ENCODE assay signal across 8 cellular contexts in the genomic region with DNA sequence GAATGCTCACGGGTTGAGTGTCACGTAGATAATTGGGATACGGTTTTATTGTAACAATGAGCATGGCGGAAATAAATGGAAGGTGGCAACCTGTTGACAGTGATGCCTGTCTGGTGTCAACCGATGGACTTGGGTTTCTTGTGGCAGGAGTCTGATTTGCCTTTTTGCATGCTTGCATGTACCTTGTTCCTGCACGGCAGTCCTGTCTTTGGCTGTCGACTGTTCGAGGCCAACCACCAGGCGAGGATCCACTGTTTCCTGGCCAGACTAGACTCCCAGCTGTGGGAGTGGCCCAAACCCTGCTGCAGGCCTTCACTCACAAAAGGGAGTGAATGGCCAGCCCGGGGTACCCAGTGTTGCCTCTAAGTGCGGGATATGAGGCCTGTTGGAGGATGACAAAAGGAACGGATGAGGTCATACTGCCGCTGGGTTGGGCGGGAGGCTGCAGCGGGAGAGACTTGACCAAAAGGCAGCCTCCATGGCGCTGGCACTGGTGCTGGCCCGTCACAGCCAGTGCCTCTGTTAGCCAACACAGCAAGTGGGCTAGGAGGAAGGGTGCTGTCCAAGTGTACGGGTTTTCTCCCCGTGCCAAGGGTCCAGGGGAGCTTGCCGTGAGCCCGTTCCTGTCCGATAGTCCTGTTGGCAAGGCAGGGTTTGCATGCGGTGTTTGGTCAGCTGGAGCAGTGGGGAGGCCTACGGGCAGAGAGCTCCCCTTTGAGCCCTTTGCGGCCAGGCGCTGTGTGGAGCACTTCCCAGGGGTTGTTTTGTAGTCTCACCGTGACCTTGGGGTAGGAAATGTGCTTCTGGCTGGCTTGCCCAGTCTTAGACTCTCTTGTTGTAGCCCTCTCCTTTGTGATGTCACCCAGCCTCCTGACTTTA. TPM values are rescaled to one million over a fixed set of nuclear protein-coding genes. Genes with fewer than 3 reads are reported as not detected.
A peak's percentile ranks its signal among the peaks of the same experiment; 100 is the strongest.
DNase-seq lines count a peak whose midpoint lies in the region; ATAC-seq, FAIRE-seq and TF ChIP-seq lines count a peak whose summit lies in the region.

No MANE protein-coding gene starts in this region.

- peak overlapping the region; percentile 98 for H3K27ac ChIP-seq in CD8-positive, alpha-beta memory T cell (ENCODE audit: low read depth, low read length)
- H3K27ac ChIP-seq in H1 (ENCODE audit: low read depth, low read length) (peak overlapping the region; percentile 79), upper lobe of left lung (peak overlapping the region; percentile 81 to 91 (median 90))

- H2AFZ ChIP-seq in H1 (ENCODE audit: low read length): no peak overlapping the region

- H4K8ac ChIP-seq in H1 (ENCODE audit: extremely low read depth, insufficient read depth, low read length): peak overlapping the region; percentile 94

- no peaks in the 10 kb centered on the region for H3K9me3 Mint-ChIP-seq in CD8-positive, alpha-beta memory T cell
- no peaks in the 10 kb centered on the region for H3K9me3 Mint-ChIP-seq in HFFc6
- no peaks in the 10 kb centered on the region for H3K9me3 Mint-ChIP-seq in mesothelial cell of epicardium

- H2BK15ac ChIP-seq in H1 (ENCODE audit: low read length): 0 out of 2 replicates have a peak overlapping the region, but pooled peaks have one; percentile 74

- no peak overlapping the region for H2BK120ac ChIP-seq in H1 (replicated peaks; ENCODE audit: low read depth, low read length)

- H3K18ac ChIP-seq in H1 (ENCODE audit: extremely low read depth, low read length): peak overlapping the region; percentile 78; the same call in 1 of the 2 replicates

- 32% methylated on average over 27 of the region's 27 CpGs; no CpG with 5 or more reads in 1 of the 2 experiments for WGBS in H1 (ENCODE audit: extremely low coverage in 1 of 2, insufficient coverage in 1 of 2, insufficient read length in 1 of 2, insufficient replicate concordance in 2 of 2, low coverage in 1 of 2, low lambda C conversion rate in 2 of 2, missing lambda C conversion rate in 1 of 2), 2 experiments
- WGBS in upper lobe of left lung, 2 donors: 27 to 31% methylated on average over 16 to 27 of the region's 27 CpGs

- H3K23ac ChIP-seq in H1 (ENCODE audit: insufficient read length): no peak overlapping the region

- peaks cover 23% of the 10 kb centered on the region for H3K79me1 ChIP-seq in H1 (ENCODE audit: low read depth, low read length)

- TF ChIP-seq POLR2A in H1 (IDR thresholded peaks at IDR 0.05; ENCODE audit: control extremely low read depth in 1 of 2, low read depth in 2 of 2, low read length in 2 of 2) (peak; percentile 27 to 79), upper lobe of left lung (IDR thresholded peaks at IDR 0.05) (no peak)

- peak overlapping the region; percentile 92 for H3K4me3 ChIP-seq in CD8-positive, alpha-beta memory T cell (ENCODE audit: low read length)
- H3K4me3 ChIP-seq in H1 (ENCODE audit: extremely low read depth in 1 of 4, insufficient read depth in 2 of 4, low read depth in 3 of 4, low read length in 4 of 4) (peak overlapping the region; percentile 81 to 99 (median 92)), upper lobe of left lung (peak overlapping the region; percentile 50 to 98 (median 83))

- peaks cover 0 to 14% (median 2%) of the 10 kb centered on the region in 3 donors for H3K36me3 Mint-ChIP-seq in CD8-positive, alpha-beta memory T cell
- H3K36me3 Mint-ChIP-seq in HFFc6 (ENCODE audit: low read depth) (peaks cover 9% of the 10 kb centered on the region; the same call in 1 of the 2 replicates), mesothelial cell of epicardium (no peaks in the 10 kb centered on the region)

- no peak overlapping the region for H2BK20ac ChIP-seq in H1 (ENCODE audit: low read length)

- H2AK5ac ChIP-seq in H1 (ENCODE audit: low read depth, low read length): peak overlapping the region; percentile 98

- peak overlapping the region; percentile 87 to 99 for H3K4me2 ChIP-seq in H1 (ENCODE audit: insufficient read depth in 1 of 2, low read depth in 2 of 2, low read length in 2 of 2)

- peak overlapping the region; percentile 67 to 98 (median 96) for H3K9ac ChIP-seq in H1 (replicated peaks in 1 of 4; ENCODE audit: extremely low read depth in 1 of 4, low read depth in 3 of 4, low read length in 3 of 4)

- H3K9me3 ChIP-seq in CD8-positive, alpha-beta memory T cell (ENCODE audit: low read length): no peaks in the 10 kb centered on the region
- H3K9me3 ChIP-seq in H1 (ENCODE audit: insufficient read depth in 2 of 2, low read depth in 1 of 2, low read length in 1 of 2) (no peaks in the 10 kb centered on the region), upper lobe of left lung (no peaks in the 10 kb centered on the region)

- POLR2A ChIA-PET in CD8-positive, alpha-beta memory T cell (lab: Charles Lee): interaction anchor here (0.7 kb wide), 1 partner anchor 60 kb away, joined by 3 read pairs; no protein-coding TSS in a partner anchor
- POLR2A ChIA-PET in H1 (lab: Charles Lee; ENCODE audit: partially characterized antibody): interaction anchor here (0.7 to 29.4 kb wide), 12 partner anchors 10 to 190 kb away, joined by 3 to 598 read pairs (median 3); a partner anchor contains a TSS

- peak overlapping the region; percentile 74 to 93 (median 85) for H3K4me3 Mint-ChIP-seq in CD8-positive, alpha-beta memory T cell
- H3K4me3 Mint-ChIP-seq in HFFc6 (peak overlapping the region; percentile 98), mesothelial cell of epicardium (peak overlapping the region; percentile 86)

- no peak for FAIRE-seq in H1 (lab: Jason Lieb, UNC)

- TF ChIP-seq EP300 in H1 (IDR thresholded peaks at IDR 0.05; ENCODE audit: borderline replicate concordance in 1 of 2, low read depth in 2 of 2, low read length in 2 of 2) (no peak), upper lobe of left lung (IDR thresholded peaks at IDR 0.05) (no peak)

- CTCF ChIA-PET in CD8-positive, alpha-beta memory T cell (lab: Charles Lee): interaction anchor here (1.0 to 2.8 kb wide), 2 partner anchors 11 to 36 kb away, joined by 3 to 9 read pairs; a partner anchor contains a TSS
- CTCF ChIA-PET in H1 (lab: Charles Lee; ENCODE audit: partially characterized antibody): interaction anchor here (0.7 to 3.0 kb wide), 4 partner anchors 20 to 119 kb away, joined by 3 to 9 read pairs (median 4); no protein-coding TSS in a partner anchor

- no peak overlapping the region for H2BK12ac ChIP-seq in H1 (ENCODE audit: low read depth, low read length)

- H2BK5ac ChIP-seq in H1 (ENCODE audit: low read depth, low read length): peak overlapping the region; percentile 89

- H3K27ac Mint-ChIP-seq in CD8-positive, alpha-beta memory T cell: peak overlapping the region; percentile 36 to 96 (median 89)
- H3K27ac Mint-ChIP-seq in HFFc6 (peak overlapping the region; percentile 97), mesothelial cell of epicardium (peak overlapping the region; percentile 98)

- ATAC-seq in upper lobe of left lung (ENCODE audit: low FRiP score in 2 of 2) (peak in 1 of 2 donors; percentile 21), GM21576 (IDR thresholded peaks at IDR 0.05; ENCODE audit: unreplicated experiment) (no peak), HG03460 (IDR thresholded peaks at IDR 0.05; ENCODE audit: unreplicated experiment) (no peak)

- H4K5ac ChIP-seq in H1 (ENCODE audit: insufficient read length, low read depth, low read length): peak overlapping the region; percentile 66

- peak overlapping the region; percentile 46 for H3K4ac ChIP-seq in H1 (replicated peaks; ENCODE audit: insufficient read length, low read depth, low read length)

- peaks cover 44 to 57% (median 48%) of the 10 kb centered on the region in 3 donors for H3K4me1 Mint-ChIP-seq in CD8-positive, alpha-beta memory T cell
- peaks cover 41% of the 10 kb centered on the region for H3K4me1 Mint-ChIP-seq in HFFc6 (ENCODE audit: low read depth)
- H3K4me1 Mint-ChIP-seq in mesothelial cell of epicardium: peaks cover 52% of the 10 kb centered on the region

- H4K91ac ChIP-seq in H1 (replicated peaks; ENCODE audit: insufficient read length, low read length): peak overlapping the region; percentile 22

- TF ChIP-seq CTCF in HFFc6 (IDR thresholded peaks at IDR 0.05) (no peak), H1 (IDR thresholded peaks at IDR 0.05; ENCODE audit: control extremely low read depth in 1 of 3, insufficient read depth in 1 of 3, low read depth in 1 of 3, low read length in 3 of 3) (no peak), mesothelial cell of epicardium (IDR thresholded peaks at IDR 0.05; ENCODE audit: unreplicated experiment) (no peak), upper lobe of left lung (IDR thresholded peaks at IDR 0.05) (no peak)

- H3K79me2 ChIP-seq in H1 (ENCODE audit: control insufficient read depth in 1 of 2, insufficient read depth in 2 of 2, low read length in 2 of 2): peaks cover 27 to 57% of the 10 kb centered on the region in 2 experiments

- H3K14ac ChIP-seq in H1 (ENCODE audit: insufficient read length): no peak overlapping the region

- peaks cover 40% of the 10 kb centered on the region for H3K4me1 ChIP-seq in CD8-positive, alpha-beta memory T cell (ENCODE audit: insufficient read depth, low read length)
- H3K4me1 ChIP-seq in H1 (replicated peaks in 1 of 4; ENCODE audit: control insufficient read depth in 3 of 4, insufficient read depth in 4 of 4, low read length in 3 of 4) (peaks cover 3 to 19% (median 11%) of the 10 kb centered on the region in 4 experiments), upper lobe of left lung (peaks cover 39 to 53% (median 49%) of the 10 kb centered on the region in 4 donors)

- peaks cover 0 to 1% of the 10 kb centered on the region in 2 donors for H3K27me3 Mint-ChIP-seq in CD8-positive, alpha-beta memory T cell
- H3K27me3 Mint-ChIP-seq in HFFc6 (ENCODE audit: insufficient read depth) (peaks cover 3% of the 10 kb centered on the region; the same call in 1 of the 2 replicates), mesothelial cell of epicardium (ENCODE audit: low read depth) (no peaks in the 10 kb centered on the region)

- DNase-seq in CD8-positive, alpha-beta memory T cell: no peak
- DNase-seq in HFFc6: peak; percentile 64
- peak; percentile 10 for DNase-seq in SW480 (ENCODE audit: low spot score)
- DNase-seq in H1 (ENCODE audit: low read depth in 1 of 2, low spot score in 2 of 2): peak in 1 of 2 experiments; percentile 31
- no peak for DNase-seq in mesothelial cell of epicardium (ENCODE audit: low spot score in 2 of 2, unreplicated experiment in 2 of 2)
- DNase-seq in upper lobe of left lung: peak in 1 of 2 donors; percentile 32

- peaks cover 6% of the 10 kb centered on the region for H3K36me3 ChIP-seq in CD8-positive, alpha-beta memory T cell (ENCODE audit: insufficient read depth, low read length)
- peaks cover under 1 to 6% (median 5%) of the 10 kb centered on the region in 4 experiments; a peak in 5 of 8 replicates for H3K36me3 ChIP-seq in H1 (ENCODE audit: control insufficient read depth in 2 of 4, insufficient read depth in 4 of 4, low read length in 3 of 4)
- peaks cover 4 to 6% (median 5%) of the 10 kb centered on the region in 4 donors for H3K36me3 ChIP-seq in upper lobe of left lung

- H4K20me1 ChIP-seq in H1 (replicated peaks in 1 of 2; ENCODE audit: control insufficient read depth in 1 of 2, insufficient read depth in 2 of 2, low read length in 2 of 2): peaks cover 17 to 34% of the 10 kb centered on the region in 2 experiments

- H3K27me3 ChIP-seq in CD8-positive, alpha-beta memory T cell (ENCODE audit: insufficient read depth, low read length, poor library complexity, severe bottlenecking): no peaks in the 10 kb centered on the region
- H3K27me3 ChIP-seq in H1 (replicated peaks in 1 of 4; ENCODE audit: control insufficient read depth in 3 of 4, extremely low read depth in 1 of 4, insufficient read depth in 3 of 4, low read length in 3 of 4) (no peaks in the 10 kb centered on the region), upper lobe of left lung (no peaks in the 10 kb centered on the region)

- peak overlapping the region; percentile 24 for H3K56ac ChIP-seq in H1 (replicated peaks; ENCODE audit: insufficient read length, low read depth, low read length)

- TF ChIP-seq RAD21 in H1 (IDR thresholded peaks at IDR 0.05 in 1 of 2, conservative IDR thresholded peaks at IDR 0.05 in 1 of 2; ENCODE audit: low read depth in 2 of 2, low read length in 2 of 2): no peak

- peaks cover 9% of the 10 kb centered on the region for H3K23me2 ChIP-seq in H1 (ENCODE audit: low read depth, low read length)

RNA-seq across cellular contexts. Expression of a gene that starts 1.0 kb away (rescaled TPM):
- 10 to 100 TPM; 68.6 to 73.8 TPM for total RNA-seq in CD8-positive, alpha-beta memory T cell
- 10.6 TPM for polyA plus RNA-seq in CD8-positive, alpha-beta memory T cell
- total RNA-seq in HFFc6 (2021; fragmentation: NEBNext Ultra II Directional; extraction: Animal tissue kit (Norgen Biotek cat#: 25700)): 10 to 100 TPM; 19.8 to 24.5 (median 22.0) TPM
- total RNA-seq in H1 (2021; fragmentation: NEBNext Ultra II Directional; extraction: Animal tissue kit (Norgen Biotek cat#: 25700)): 42.3 and 43.7 TPM in 2 replicates
- polyA plus RNA-seq in H1 (2011; rRNA removed): 23.7 and 42.5 TPM in 2 replicates
- polyA plus RNA-seq in H1 (2011; cell fraction: cytosol; rRNA removed): 36.9 TPM
- polyA plus RNA-seq in H1 (2011; cell fraction: nucleus; rRNA removed): 172 TPM
- 33.0 to 43.7 TPM (median 38.6 TPM) in 4 replicates for polyA plus RNA-seq in H1 (2012, experiment 1 of 2)
- polyA plus RNA-seq in H1 (2012, experiment 2 of 2): 12.7 TPM
- polyA plus RNA-seq in H1 (2013, experiment 1 of 2): 26.6 TPM
- polyA plus RNA-seq in H1 (2013, experiment 2 of 2): 22.8 TPM
- polyA minus RNA-seq in H1 (2011; rRNA and poly(A)+ RNA removed): 31.8 and 33.0 TPM in 2 replicates
- polyA minus RNA-seq in H1 (2011; cell fraction: cytosol; rRNA and poly(A)+ RNA removed): 26.9 TPM
- polyA minus RNA-seq in H1 (2011; cell fraction: nucleus; rRNA and poly(A)+ RNA removed): 60.0 TPM
- total RNA-seq in mesothelial cell of epicardium (69.4 to 72.3 TPM (median 71.5 TPM) in 3 replicates), upper lobe of left lung (10 to 100 TPM; 27.7 to 95.3 (median 33.1) TPM)

RNA-seq across cellular contexts. Expression of a gene that starts 34.9 kb away (rescaled TPM):
- 100 to 1,000 TPM; 436 to 459 TPM for total RNA-seq in CD8-positive, alpha-beta memory T cell
- 102 TPM for polyA plus RNA-seq in CD8-positive, alpha-beta memory T cell
- total RNA-seq in HFFc6 (2021; fragmentation: NEBNext Ultra II Directional; extraction: Animal tissue kit (Norgen Biotek cat#: 25700)): 100 to 1,000 TPM; 177 to 231 (median 226) TPM
- total RNA-seq in H1 (2021; fragmentation: NEBNext Ultra II Directional; extraction: Animal tissue kit (Norgen Biotek cat#: 25700)): 484 and 495 TPM in 2 replicates
- 343 and 465 TPM in 2 replicates for polyA plus RNA-seq in H1 (2011; rRNA removed)
- polyA plus RNA-seq in H1 (2011; cell fraction: cytosol; rRNA removed): 587 TPM
- polyA plus RNA-seq in H1 (2011; cell fraction: nucleus; rRNA removed): 423 TPM
- 421 to 441 TPM (median 430 TPM) in 4 replicates for polyA plus RNA-seq in H1 (2012, experiment 1 of 2)
- 333 TPM for polyA plus RNA-seq in H1 (2012, experiment 2 of 2)
- polyA plus RNA-seq in H1 (2013, experiment 1 of 2): 541 TPM
- 525 TPM for polyA plus RNA-seq in H1 (2013, experiment 2 of 2)
- polyA minus RNA-seq in H1 (2011; rRNA and poly(A)+ RNA removed): 220 and 269 TPM in 2 replicates
- polyA minus RNA-seq in H1 (2011; cell fraction: cytosol; rRNA and poly(A)+ RNA removed): 274 TPM
- 169 TPM for polyA minus RNA-seq in H1 (2011; cell fraction: nucleus; rRNA and poly(A)+ RNA removed)
- total RNA-seq in mesothelial cell of epicardium: 154 to 155 TPM (median 154 TPM) in 3 replicates
- total RNA-seq in upper lobe of left lung: 100 to 1,000 TPM in 2 of 6 donors, 10 to 100 TPM in 4; 55.3 to 154 (median 87.8) TPM

RNA-seq across cellular contexts. Expression of a gene that starts 36.0 kb away (rescaled TPM):
- total RNA-seq in CD8-positive, alpha-beta memory T cell: 100 to 1,000 TPM; 108 to 121 TPM
- 35.6 TPM for polyA plus RNA-seq in CD8-positive, alpha-beta memory T cell
- total RNA-seq in HFFc6 (2021; fragmentation: NEBNext Ultra II Directional; extraction: Animal tissue kit (Norgen Biotek cat#: 25700)): 10 to 100 TPM; 31.1 to 44.9 (median 38.5) TPM
- total RNA-seq in H1 (2021; fragmentation: NEBNext Ultra II Directional; extraction: Animal tissue kit (Norgen Biotek cat#: 25700)): 44.9 and 47.9 TPM in 2 replicates
- 50.3 and 73.2 TPM in 2 replicates for polyA plus RNA-seq in H1 (2011; rRNA removed)
- 65.7 TPM for polyA plus RNA-seq in H1 (2011; cell fraction: cytosol; rRNA removed)
- 307 TPM for polyA plus RNA-seq in H1 (2011; cell fraction: nucleus; rRNA removed)
- 45.4 to 62.4 TPM (median 53.1 TPM) in 4 replicates for polyA plus RNA-seq in H1 (2012, experiment 1 of 2)
- polyA plus RNA-seq in H1 (2012, experiment 2 of 2): 32.7 TPM
- 36.2 TPM for polyA plus RNA-seq in H1 (2013, experiment 1 of 2)
- 32.7 TPM for polyA plus RNA-seq in H1 (2013, experiment 2 of 2)
- polyA minus RNA-seq in H1 (2011; rRNA and poly(A)+ RNA removed): 23.1 and 26.5 TPM in 2 replicates
- polyA minus RNA-seq in H1 (2011; cell fraction: cytosol; rRNA and poly(A)+ RNA removed): 46.8 TPM
- 94.9 TPM for polyA minus RNA-seq in H1 (2011; cell fraction: nucleus; rRNA and poly(A)+ RNA removed)
- total RNA-seq in mesothelial cell of epicardium (68.7 to 78.1 TPM (median 76.0 TPM) in 3 replicates), upper lobe of left lung (100 to 1,000 TPM in 1 of 6 donors, 10 to 100 TPM in 5; 30.3 to 146 (median 61.9) TPM)

RNA-seq across cellular contexts. Expression of a gene that starts 50.6 kb away (rescaled TPM):
- 10 to 100 TPM; 74.7 to 80.7 TPM for total RNA-seq in CD8-positive, alpha-beta memory T cell
- polyA plus RNA-seq in CD8-positive, alpha-beta memory T cell: 4.4 TPM
- total RNA-seq in HFFc6 (2021; fragmentation: NEBNext Ultra II Directional; extraction: Animal tissue kit (Norgen Biotek cat#: 25700)): 100 to 1,000 TPM in 3 of 6 experiments, 10 to 100 TPM in 3; 91.8 to 119 (median 99.1) TPM
- total RNA-seq in H1 (2021; fragmentation: NEBNext Ultra II Directional; extraction: Animal tissue kit (Norgen Biotek cat#: 25700)): 64.0 and 65.6 TPM in 2 replicates
- 18.6 and 44.4 TPM in 2 replicates for polyA plus RNA-seq in H1 (2011; rRNA removed)
- 21.0 TPM for polyA plus RNA-seq in H1 (2011; cell fraction: cytosol; rRNA removed)
- polyA plus RNA-seq in H1 (2011; cell fraction: nucleus; rRNA removed): 143 TPM
- 17.5 to 48.9 TPM (median 42.8 TPM) in 4 replicates for polyA plus RNA-seq in H1 (2012, experiment 1 of 2)
- 14.6 TPM for polyA plus RNA-seq in H1 (2012, experiment 2 of 2)
- 55.6 TPM for polyA plus RNA-seq in H1 (2013, experiment 1 of 2)
- polyA plus RNA-seq in H1 (2013, experiment 2 of 2): 52.7 TPM
- polyA minus RNA-seq in H1 (2011; rRNA and poly(A)+ RNA removed): 8.0 and 13.3 TPM in 2 replicates
- 22.4 TPM for polyA minus RNA-seq in H1 (2011; cell fraction: cytosol; rRNA and poly(A)+ RNA removed)
- 26.6 TPM for polyA minus RNA-seq in H1 (2011; cell fraction: nucleus; rRNA and poly(A)+ RNA removed)
- total RNA-seq in mesothelial cell of epicardium: 82.4 to 86.2 TPM (median 82.4 TPM) in 3 replicates
- total RNA-seq in upper lobe of left lung: 10 to 100 TPM; 19.5 to 87.1 (median 63.9) TPM

Comparison
In these comparisons a context has a peak if more than half of its experiments do, and no peak if none do; other contexts are left out.
1. DNase-seq: peak in HFFc6 (single experiment) and SW480 (single experiment); none in CD8-positive, alpha-beta memory T cell (0 of 5) and mesothelial cell of epicardium (0 of 2).
2. POLR2A ChIP-seq: peak in H1 (2 of 2); none in upper lobe of left lung (0 of 4).
3. Peak in every context shown above with its lines, with median percentiles within 50 percentile points of each other: H3K27ac ChIP-seq, H3K4me3 ChIP-seq, H3K27ac Mint-ChIP-seq and H3K4me3 Mint-ChIP-seq.